Comparison of ENCODE assay signal across 18 cellular contexts in genomic region chr12:67326637-67327036, GRCh38. TPM values are rescaled to one million over a fixed set of nuclear protein-coding genes. Genes with fewer than 3 reads are reported as not detected.
DNase-seq lines count a peak whose midpoint lies in the region; ATAC-seq, FAIRE-seq and TF ChIP-seq lines count a peak whose summit lies in the region.
"Had no signal": no experiment of that assay in that cellular context is flagged by ENCODE, and none has a peak within 500 bp of the region (broad histone marks: within the 10 kb centered on the region; RNA-seq: fewer than 3 reads in every experiment).

No MANE protein-coding gene starts in this region.

- no peaks in the 10 kb centered on the region for H4K20me1 ChIP-seq in K562 (replicated peaks; ENCODE audit: control insufficient read depth, insufficient read depth, low read length)

- H3K27ac ChIP-seq in K562 (ENCODE audit: extremely low read depth, low read depth, low read length) = no peak overlapping the region
- peak overlapping the region; percentile 58 for H3K27ac ChIP-seq in skeletal muscle tissue (ENCODE audit: low read depth, low read length)

- no peak overlapping the region for H3K4me3 ChIP-seq in K562
- no peak overlapping the region for H3K4me3 ChIP-seq in skeletal muscle tissue (ENCODE audit: low read length in 3 of 3)
- H3K4me3 ChIP-seq: GM23338 had no signal

- intact Hi-C loops in K562 (cut with micrococcal nuclease) = no loop called here

- H3K9ac ChIP-seq in K562 (ENCODE audit: insufficient read depth in 1 of 2, low read depth in 2 of 2, low read length in 2 of 2) = no peak overlapping the region
- H3K9ac ChIP-seq in skeletal muscle tissue (ENCODE audit: low read depth in 1 of 3, low read length in 3 of 3) = no peak overlapping the region

- no peak for TF ChIP-seq POLR2A in K562 (conservative IDR thresholded peaks at IDR 0.05)

- FAIRE-seq in K562 (lab: Jason Lieb, UNC) = no peak
- FAIRE-seq: GM12891, GM18507 had no signal

- H3K9me3 ChIP-seq in K562 (replicated peaks; ENCODE audit: control insufficient read depth, insufficient read depth, low read depth, low read length) = no peaks in the 10 kb centered on the region; the same call in 1 of the 2 replicates
- H3K9me3 ChIP-seq in skeletal muscle tissue (ENCODE audit: control insufficient read depth in 3 of 3, low read length in 3 of 3) = no peaks in the 10 kb centered on the region

- BruUV-seq in K562 (replicated peaks; lab: Mats Ljungman, UMichigan) = no TSS peak

- peak; percentile 20 for ATAC-seq in stimulated activated naive CD8-positive, alpha-beta T cell treated with anti-CD3 and anti-CD28 coated beads, Interleukin-15, amount 100 ng/mL, for 72 hours
- no peak for ATAC-seq in stimulated activated naive CD8-positive, alpha-beta T cell treated with anti-CD3 and anti-CD28 coated beads, Interleukin-15, Interleukin-2, amounts not matched to agents 100 U/mL and 50 U/mL, for 24 hours
- no peak for ATAC-seq in K562
- ATAC-seq: GM23338, HCT116 had no signal

- no peak overlapping the region for H2AFZ ChIP-seq in K562 (ENCODE audit: low read depth, low read length)
- H2AFZ ChIP-seq: GM23338 had no signal

- no peak for TF ChIP-seq EP300 in K562 (IDR thresholded peaks at IDR 0.05; ENCODE audit: low read length)

- in situ Hi-C loops in K562 (cut with MboI) = no loop called here

- no peaks in the 10 kb centered on the region for H3K27me3 Mint-ChIP-seq in stimulated activated naive CD8-positive, alpha-beta T cell treated with anti-CD3 and anti-CD28 coated beads, Interleukin-15, amount 100 ng/mL, for 72 hours
- H3K27me3 Mint-ChIP-seq: CD4-positive, alpha-beta memory T cell had no signal

- POLR2A ChIA-PET in K562 (lab: Yijun Ruan, JAX) = no interaction called here

- H3K4me2 ChIP-seq in K562 (ENCODE audit: insufficient read depth, low read length) = no peak overlapping the region
- H3K4me2 ChIP-seq: GM23338 had no signal

- H3K9me1 ChIP-seq in K562 (ENCODE audit: control insufficient read depth, insufficient read depth, low read length) = no peaks in the 10 kb centered on the region

- no peak for TF ChIP-seq CTCF in K562 (IDR thresholded peaks at IDR 0.05 in 2 of 3, conservative IDR thresholded peaks at IDR 0.05 in 1 of 3; ENCODE audit: insufficient read depth in 2 of 3, low read depth in 1 of 3, low read length in 3 of 3)

- TF ChIP-seq RAD21 in K562 (CRISPR knock-in tag; conservative IDR thresholded peaks at IDR 0.05 in 1 of 2, IDR thresholded peaks at IDR 0.05 in 1 of 2) = no peak

- CTCF ChIA-PET in K562 (lab: Yijun Ruan, JAX; ENCODE audit: low intra/inter-chr PET ratio) = no interaction called here

- H3K4me1 Mint-ChIP-seq in stimulated activated naive CD8-positive, alpha-beta T cell treated with anti-CD3 and anti-CD28 coated beads, Interleukin-15, amount 100 ng/mL, for 72 hours = peaks cover 6% of the 10 kb centered on the region
- H3K4me1 Mint-ChIP-seq: GM23338, H9 had no signal

- no peak overlapping the region for H3K27ac Mint-ChIP-seq in stimulated activated naive CD8-positive, alpha-beta T cell treated with anti-CD3 and anti-CD28 coated beads, Interleukin-15, amount 100 ng/mL, for 72 hours
- H3K27ac Mint-ChIP-seq: CD4-positive, alpha-beta memory T cell; GM23338; H9 had no signal

- H3K4me3 Mint-ChIP-seq in stimulated activated naive CD8-positive, alpha-beta T cell treated with anti-CD3 and anti-CD28 coated beads, Interleukin-15, amount 100 ng/mL, for 72 hours = no peak overlapping the region
- H3K4me3 Mint-ChIP-seq: CD4-positive, alpha-beta memory T cell; GM23338; H9 had no signal

- H3K9me3 Mint-ChIP-seq in stimulated activated naive CD8-positive, alpha-beta T cell treated with anti-CD3 and anti-CD28 coated beads, Interleukin-15, amount 100 ng/mL, for 72 hours = peaks cover 4 to 6% of the 10 kb centered on the region in 2 donors

- H3K4me1 ChIP-seq in K562 (replicated peaks in 1 of 2; ENCODE audit: control insufficient read depth in 2 of 2, insufficient read depth in 2 of 2, low read length in 2 of 2) (no peaks in the 10 kb centered on the region), skeletal muscle tissue (ENCODE audit: control insufficient read depth in 3 of 3, insufficient read depth in 3 of 3, low read length in 3 of 3) (peaks cover 7 to 11% (median 10%) of the 10 kb centered on the region in 3 donors)

- H3K79me2 ChIP-seq in K562 (ENCODE audit: control insufficient read depth, insufficient read depth, low read length) = no peaks in the 10 kb centered on the region

- peaks cover 0 to 2% of the 10 kb centered on the region in 2 experiments; a peak in 2 of 5 replicates for H3K27me3 ChIP-seq in K562 (ENCODE audit: control insufficient read depth in 2 of 2, insufficient read depth in 2 of 2, low read length in 2 of 2)
- H3K27me3 ChIP-seq in skeletal muscle tissue (ENCODE audit: control insufficient read depth in 3 of 3, insufficient read depth in 3 of 3, low read length in 3 of 3) = no peaks in the 10 kb centered on the region

- H3K36me3 ChIP-seq in K562 (ENCODE audit: control insufficient read depth, insufficient read depth, low read length) (no peaks in the 10 kb centered on the region), skeletal muscle tissue (ENCODE audit: control insufficient read depth in 3 of 3, insufficient read depth in 3 of 3, low read length in 3 of 3) (peaks cover 0 to 6% (median 5%) of the 10 kb centered on the region in 3 donors)

- no peak for DNase-seq in stimulated activated naive CD8-positive, alpha-beta T cell treated with anti-CD3 and anti-CD28 coated beads, Interleukin-15, amount 100 ng/mL, for 72 hours
- no peak for DNase-seq in stimulated activated naive CD8-positive, alpha-beta T cell treated with anti-CD3 and anti-CD28 coated beads, Interleukin-15, Interleukin-2, amounts not matched to agents 100 U/mL and 50 U/mL, for 24 hours
- no peak for DNase-seq in K562 (ENCODE audit: extremely low read depth in 1 of 4, low spot score in 3 of 4)
- no peak for DNase-seq in stimulated activated CD4-positive, alpha-beta T cell treated with anti-CD3 and anti-CD28 coated beads, Interleukin-4, amount 100 ng/mL, for 1 hour
- DNase-seq in germinal center (ENCODE audit: low spot score) = no peak
- DNase-seq: 8988T; C1 segment of cervical spinal cord; Calu3; CD4-positive, alpha-beta memory T cell; COR-L47; DMS79 treated with DMSO at 0.1 percent for 48 hours; GF-D8; H9 had no signal

TF ChIP-seq in K562, 482 proteins besides CTCF, POLR2A, EP300 and RAD21:
- TF ChIP-seq HINFP (tag; conservative IDR thresholded peaks at IDR 0.05; ENCODE audit: low read depth) (no peak), C11orf30 (IDR thresholded peaks at IDR 0.05; ENCODE audit: low read depth) (peak; percentile 68), GABPB2 (CRISPR knock-in tag; conservative IDR thresholded peaks at IDR 0.05) (no peak), ZNF143 (CRISPR knock-in tag; IDR thresholded peaks at IDR 0.05) (no peak), MAFG (tag; conservative IDR thresholded peaks at IDR 0.05) (peak; percentile 70), HDAC2 (IDR thresholded peaks at IDR 0.05) (no peak), FOXO4 (CRISPR knock-in tag; IDR thresholded peaks at IDR 0.05) (no peak), MAFF (IDR thresholded peaks at IDR 0.05; ENCODE audit: low read length) (peak; percentile 48), ETS2 (tag; IDR thresholded peaks at IDR 0.05; ENCODE audit: borderline replicate concordance, poor library complexity, severe bottlenecking) (no peak), ZNF24 (IDR thresholded peaks at IDR 0.05) (no peak), MAFK (IDR thresholded peaks at IDR 0.05; ENCODE audit: low read length) (peak; percentile 49; the same call in 1 of the 2 replicates), NR2F6 (CRISPR knock-in tag; IDR thresholded peaks at IDR 0.05) (no peak), ZNF316 (IDR thresholded peaks at IDR 0.05) (peak; percentile 87)

RNA-seq across cellular contexts. Expression of gene CAND1, which starts 57.5 kb away (rescaled TPM):
- total RNA-seq in K562 (2011; cell fraction: chromatin; rRNA removed; ENCODE audit: low replicate concordance) = 52.0 and 222 TPM in 2 replicates
- 26.5 and 37.0 TPM in 2 replicates for total RNA-seq in K562 (2011; cell fraction: nucleolus; rRNA removed)
- total RNA-seq in K562 (2011; cell fraction: nucleoplasm; rRNA removed) = 70.0 and 96.4 TPM in 2 replicates
- 77.5 and 97.2 TPM in 2 replicates for total RNA-seq in K562 (2014; rRNA removed)
- total RNA-seq in K562 (2014; rRNA removed; fragmentation: Illumina TruSeq; extraction: Trizol) = 116 and 127 TPM in 2 replicates
- total RNA-seq in K562 (2015; rRNA removed; fragmentation: Illumina TruSeq; extraction: Trizol) = 72.7 and 80.0 TPM in 2 replicates
- total RNA-seq in K562 (2021) = 142 and 144 TPM in 2 replicates
- polyA plus RNA-seq in K562 (2011; rRNA removed) = 134 and 167 TPM in 2 replicates
- 20.3 and 40.9 TPM in 2 replicates for polyA plus RNA-seq in K562 (2011; cell fraction: cytosol; rRNA removed)
- 42.3 and 66.0 TPM in 2 replicates for polyA plus RNA-seq in K562 (2011; cell fraction: nucleus; rRNA removed)
- polyA plus RNA-seq in K562 (2012) = 47.5 and 49.5 TPM in 2 replicates
- 50.1 and 51.3 TPM in 2 replicates for polyA plus RNA-seq in K562 (2014; fragmentation: Illumina TruSeq; extraction: Trizol)
- 10 to 100 TPM; 24.0 to 32.3 TPM for polyA plus RNA-seq in K562 (2014; fragmentation: Nextera tagmentation; extraction: Ambion mirVana)
- polyA plus RNA-seq in K562 (2014; rRNA removed) = 40.7 and 43.5 TPM in 2 replicates
- polyA minus RNA-seq in K562 (2011; rRNA and poly(A)+ RNA removed) = 204 and 240 TPM in 2 replicates
- 63.5 and 70.4 TPM in 2 replicates for polyA minus RNA-seq in K562 (2011; cell fraction: cytosol; rRNA and poly(A)+ RNA removed)
- polyA minus RNA-seq in K562 (2011; cell fraction: nucleus; rRNA and poly(A)+ RNA removed) = 53.9 and 102 TPM in 2 replicates
- total RNA-seq in skeletal muscle tissue = 90.8 TPM
